11 cellular contexts compared by ENCODE assay signal in the genomic region with DNA sequence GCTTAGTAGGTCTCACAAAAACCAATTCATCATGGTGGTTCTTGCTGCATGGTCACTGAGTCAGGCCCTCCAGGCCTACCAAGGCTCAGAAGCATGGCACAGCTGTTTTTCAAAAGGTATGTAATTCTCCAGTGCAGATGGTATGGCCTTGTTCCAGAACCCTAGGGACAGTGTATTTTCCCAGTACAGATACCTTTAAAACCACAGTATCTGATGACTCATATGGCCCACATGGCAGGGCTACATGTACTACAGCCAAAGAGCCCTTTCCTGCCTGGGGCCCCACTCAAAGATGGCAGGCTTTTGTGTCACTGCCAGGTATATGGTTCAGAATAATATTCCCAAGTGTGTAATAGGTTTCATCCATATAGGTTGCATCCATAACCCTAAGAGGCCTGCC. TPM values are rescaled to one million over a fixed set of nuclear protein-coding genes. Genes with fewer than 3 reads are reported as not detected.
A peak's percentile ranks its signal among the peaks of the same experiment; 100 is the strongest.
DNase-seq lines count a peak whose midpoint lies in the region; ATAC-seq and TF ChIP-seq lines count a peak whose summit lies in the region.
"Had no signal": no experiment of that assay in that cellular context is flagged by ENCODE, and none has a peak within 500 bp of the region (broad histone marks: within the 10 kb centered on the region; RNA-seq: fewer than 3 reads in every experiment).

No MANE protein-coding gene starts in this region.

- no peak for ATAC-seq in sciatic nerve

- no peak for TF ChIP-seq CTCF in fibroblast of the aortic adventitia (IDR thresholded peaks at IDR 0.05; ENCODE audit: insufficient read depth, low read length)

- DNase-seq in AG20443 (ENCODE audit: low spot score) (peak; percentile 64), HK-2 (ENCODE audit: unreplicated experiment) (peak; percentile 51), T1000 (lab: John Stamatoyannopoulos, UW) (peak; percentile 53), fibroblast of the aortic adventitia (ENCODE audit: low read depth) (peak; percentile 80), NCI-H345 treated with DMSO at 0.1 percent for 48 hours (lab: John Stamatoyannopoulos, UW; ENCODE audit: unreplicated experiment) (no peak), cortex of kidney (lab: John Stamatoyannopoulos, UW) (no peak), SHP77 treated with DMSO at 0.1 percent for 48 hours (lab: John Stamatoyannopoulos, UW) (no peak), sciatic nerve (ENCODE audit: low spot score) (no peak)
- DNase-seq: GF-D8 had no signal

- H3K4me3 ChIP-seq in fibroblast of the aortic adventitia (ENCODE audit: low read depth, low read length): no peak overlapping the region
- H3K4me3 ChIP-seq: esophagus muscularis mucosa had no signal

- intact Hi-C loops in sciatic nerve (cut with DNase I): no loop called here

RNA-seq across cellular contexts. Expression of a gene that starts 16.5 kb away (rescaled TPM):
- total RNA-seq in fibroblast of the aortic adventitia (ENCODE audit: low replicate concordance): not detected in 2 replicates
- total RNA-seq in sciatic nerve: not detected
- total RNA-seq: esophagus muscularis mucosa, OCI-LY7 had no signal

RNA-seq across cellular contexts. Expression of a gene that starts 29.7 kb away (rescaled TPM):
- total RNA-seq in fibroblast of the aortic adventitia (ENCODE audit: low replicate concordance) (not detected in 2 replicates), sciatic nerve (not detected)
- total RNA-seq: esophagus muscularis mucosa, OCI-LY7 had no signal

Comparison
In these comparisons a context has a peak if more than half of its experiments do, and no peak if none do; other contexts are left out.
1. DNase-seq: peak in AG20443 (single experiment), HK-2 (single experiment), T1000 (single experiment) and fibroblast of the aortic adventitia (single experiment); none in NCI-H345 treated with DMSO at 0.1 percent for 48 hours (single experiment), cortex of kidney (single experiment), SHP77 treated with DMSO at 0.1 percent for 48 hours (single experiment) and sciatic nerve (single experiment).